Comparison of ENCODE assay signal across 2 cellular contexts in the genomic region with DNA sequence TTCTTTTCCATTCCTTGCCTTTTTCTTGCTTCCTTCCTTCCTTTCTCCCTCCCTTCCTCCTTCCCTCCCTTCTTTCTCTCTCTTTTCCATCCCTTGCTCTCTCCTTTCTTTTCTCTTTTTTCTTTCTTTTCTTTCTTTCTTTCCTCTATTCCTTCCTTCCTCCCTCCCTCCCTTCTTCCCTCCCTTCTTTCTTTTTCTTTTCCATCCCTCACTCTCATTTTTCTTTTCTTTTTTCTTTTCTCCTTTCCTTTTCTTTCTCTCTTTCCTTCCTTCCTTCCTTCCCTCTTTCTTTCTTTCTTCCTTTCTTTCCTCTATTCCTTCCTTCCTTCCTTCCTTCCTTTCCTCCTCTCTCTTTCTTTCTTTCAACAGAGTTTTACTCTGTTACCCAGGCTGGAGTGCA.
TF ChIP-seq lines count a peak whose summit lies in the region.

No MANE protein-coding gene starts in this region.

TF ChIP-seq in HEK293, 187 proteins besides CTCF, POLR2A, EP300 and RAD21:
- TF ChIP-seq, protein P1, sequence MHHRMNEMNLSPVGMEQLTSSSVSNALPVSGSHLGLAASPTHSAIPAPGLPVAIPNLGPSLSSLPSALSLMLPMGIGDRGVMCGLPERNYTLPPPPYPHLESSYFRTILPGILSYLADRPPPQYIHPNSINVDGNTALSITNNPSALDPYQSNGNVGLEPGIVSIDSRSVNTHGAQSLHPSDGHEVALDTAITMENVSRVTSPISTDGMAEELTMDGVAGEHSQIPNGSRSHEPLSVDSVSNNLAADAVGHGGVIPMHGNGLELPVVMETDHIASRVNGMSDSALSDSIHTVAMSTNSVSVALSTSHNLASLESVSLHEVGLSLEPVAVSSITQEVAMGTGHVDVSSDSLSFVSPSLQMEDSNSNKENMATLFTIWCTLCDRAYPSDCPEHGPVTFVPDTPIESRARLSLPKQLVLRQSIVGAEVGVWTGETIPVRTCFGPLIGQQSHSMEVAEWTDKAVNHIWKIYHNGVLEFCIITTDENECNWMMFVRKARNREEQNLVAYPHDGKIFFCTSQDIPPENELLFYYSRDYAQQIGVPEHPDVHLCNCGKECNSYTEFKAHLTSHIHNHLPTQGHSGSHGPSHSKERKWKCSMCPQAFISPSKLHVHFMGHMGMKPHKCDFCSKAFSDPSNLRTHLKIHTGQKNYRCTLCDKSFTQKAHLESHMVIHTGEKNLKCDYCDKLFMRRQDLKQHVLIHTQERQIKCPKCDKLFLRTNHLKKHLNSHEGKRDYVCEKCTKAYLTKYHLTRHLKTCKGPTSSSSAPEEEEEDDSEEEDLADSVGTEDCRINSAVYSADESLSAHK (tag by site-specific recombination; IDR thresholded peaks at IDR 0.05) = no peak
- TF ChIP-seq, protein P2, sequence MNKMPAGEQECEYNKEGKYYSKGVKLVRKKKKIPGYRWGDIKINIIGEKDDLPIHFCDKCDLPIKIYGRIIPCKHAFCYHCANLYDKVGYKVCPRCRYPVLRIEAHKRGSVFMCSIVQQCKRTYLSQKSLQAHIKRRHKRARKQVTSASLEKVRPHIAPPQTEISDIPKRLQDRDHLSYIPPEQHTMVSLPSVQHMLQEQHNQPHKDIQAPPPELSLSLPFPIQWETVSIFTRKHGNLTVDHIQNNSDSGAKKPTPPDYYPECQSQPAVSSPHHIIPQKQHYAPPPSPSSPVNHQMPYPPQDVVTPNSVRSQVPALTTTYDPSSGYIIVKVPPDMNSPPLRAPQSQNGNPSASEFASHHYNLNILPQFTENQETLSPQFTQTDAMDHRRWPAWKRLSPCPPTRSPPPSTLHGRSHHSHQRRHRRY (tag by site-specific recombination; IDR thresholded peaks at IDR 0.05) = 0 out of 2 replicates have a peak, but pooled peaks have one; percentile 7
- TF ChIP-seq, protein P3, sequence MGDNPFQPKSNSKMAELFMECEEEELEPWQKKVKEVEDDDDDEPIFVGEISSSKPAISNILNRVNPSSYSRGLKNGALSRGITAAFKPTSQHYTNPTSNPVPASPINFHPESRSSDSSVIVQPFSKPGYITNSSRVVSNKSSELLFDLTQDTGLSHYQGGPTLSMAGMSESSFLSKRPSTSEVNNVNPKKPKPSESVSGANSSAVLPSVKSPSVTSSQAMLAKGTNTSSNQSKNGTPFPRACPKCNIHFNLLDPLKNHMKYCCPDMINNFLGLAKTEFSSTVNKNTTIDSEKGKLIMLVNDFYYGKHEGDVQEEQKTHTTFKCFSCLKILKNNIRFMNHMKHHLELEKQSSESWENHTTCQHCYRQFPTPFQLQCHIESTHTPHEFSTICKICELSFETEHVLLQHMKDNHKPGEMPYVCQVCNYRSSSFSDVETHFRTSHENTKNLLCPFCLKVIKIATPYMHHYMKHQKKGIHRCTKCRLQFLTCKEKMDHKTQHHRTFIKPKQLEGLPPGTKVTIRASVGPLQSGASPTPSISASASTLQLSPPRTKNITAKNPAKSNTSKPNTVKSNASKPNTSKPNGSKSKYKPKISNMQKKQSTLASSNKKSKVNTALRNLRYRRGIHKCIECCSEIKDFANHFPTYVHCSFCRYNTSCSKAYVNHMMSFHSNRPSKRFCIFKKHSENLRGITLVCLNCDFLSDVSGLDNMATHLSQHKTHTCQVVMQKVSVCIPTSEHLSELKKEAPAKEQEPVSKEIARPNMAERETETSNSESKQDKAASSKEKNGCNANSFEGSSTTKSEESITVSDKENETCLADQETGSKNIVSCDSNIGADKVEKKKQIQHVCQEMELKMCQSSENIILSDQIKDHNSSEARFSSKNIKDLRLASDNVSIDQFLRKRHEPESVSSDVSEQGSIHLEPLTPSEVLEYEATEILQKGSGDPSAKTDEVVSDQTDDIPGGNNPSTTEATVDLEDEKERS (tag by site-specific recombination; IDR thresholded peaks at IDR 0.05) = no peak
- TF ChIP-seq ZNF677 (tag by site-specific recombination; IDR thresholded peaks at IDR 0.05) (no peak), ZNF366 (tag by site-specific recombination; conservative IDR thresholded peaks at IDR 0.05) (peak; percentile 95), GFI1B (tag by site-specific recombination; IDR thresholded peaks at IDR 0.05) (no peak), ZNF785 (tag by site-specific recombination; IDR thresholded peaks at IDR 0.05) (no peak), SP7 (tag by site-specific recombination; IDR thresholded peaks at IDR 0.05) (no peak), PRDM1 (tag by site-specific recombination; IDR thresholded peaks at IDR 0.05) (peak; percentile 91)

TF ChIP-seq in K562, 482 proteins besides CTCF, POLR2A, EP300 and RAD21 (continued from another document):
- TF ChIP-seq, protein P4, sequence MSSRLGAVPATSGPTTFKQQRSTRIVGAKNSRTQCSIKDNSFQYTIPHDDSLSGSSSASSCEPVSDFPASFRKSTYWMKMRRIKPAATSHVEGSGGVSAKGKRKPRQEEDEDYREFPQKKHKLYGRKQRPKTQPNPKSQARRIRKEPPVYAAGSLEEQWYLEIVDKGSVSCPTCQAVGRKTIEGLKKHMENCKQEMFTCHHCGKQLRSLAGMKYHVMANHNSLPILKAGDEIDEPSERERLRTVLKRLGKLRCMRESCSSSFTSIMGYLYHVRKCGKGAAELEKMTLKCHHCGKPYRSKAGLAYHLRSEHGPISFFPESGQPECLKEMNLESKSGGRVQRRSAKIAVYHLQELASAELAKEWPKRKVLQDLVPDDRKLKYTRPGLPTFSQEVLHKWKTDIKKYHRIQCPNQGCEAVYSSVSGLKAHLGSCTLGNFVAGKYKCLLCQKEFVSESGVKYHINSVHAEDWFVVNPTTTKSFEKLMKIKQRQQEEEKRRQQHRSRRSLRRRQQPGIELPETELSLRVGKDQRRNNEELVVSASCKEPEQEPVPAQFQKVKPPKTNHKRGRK (tag; IDR thresholded peaks at IDR 0.05) = peak; percentile 66
- TF ChIP-seq CSDE1 (IDR thresholded peaks at IDR 0.05) = no peak
- no peak for TF ChIP-seq ZNF197 (CRISPR knock-in tag; IDR thresholded peaks at IDR 0.05; ENCODE audit: low read depth)
- TF ChIP-seq, protein P5, sequence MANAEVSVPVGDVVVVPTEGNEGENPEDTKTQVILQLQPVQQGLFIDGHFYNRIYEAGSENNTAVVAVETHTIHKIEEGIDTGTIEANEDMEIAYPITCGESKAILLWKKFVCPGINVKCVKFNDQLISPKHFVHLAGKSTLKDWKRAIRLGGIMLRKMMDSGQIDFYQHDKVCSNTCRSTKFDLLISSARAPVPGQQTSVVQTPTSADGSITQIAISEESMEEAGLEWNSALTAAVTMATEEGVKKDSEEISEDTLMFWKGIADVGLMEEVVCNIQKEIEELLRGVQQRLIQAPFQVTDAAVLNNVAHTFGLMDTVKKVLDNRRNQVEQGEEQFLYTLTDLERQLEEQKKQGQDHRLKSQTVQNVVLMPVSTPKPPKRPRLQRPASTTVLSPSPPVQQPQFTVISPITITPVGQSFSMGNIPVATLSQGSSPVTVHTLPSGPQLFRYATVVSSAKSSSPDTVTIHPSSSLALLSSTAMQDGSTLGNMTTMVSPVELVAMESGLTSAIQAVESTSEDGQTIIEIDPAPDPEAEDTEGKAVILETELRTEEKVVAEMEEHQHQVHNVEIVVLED (CRISPR knock-in tag; IDR thresholded peaks at IDR 0.05) = no peak
- TF ChIP-seq ZEB2 (IDR thresholded peaks at IDR 0.05) = no peak
- no peak for TF ChIP-seq SIN3A (IDR thresholded peaks at IDR 0.05; ENCODE audit: borderline replicate concordance in 2 of 2, control insufficient read depth in 1 of 2, low read depth in 2 of 2, low read length in 2 of 2)
- TF ChIP-seq U2AF2 (optimal IDR thresholded peaks at IDR 0.05; ENCODE audit: low read depth, low read length) = no peak
